In the genomic region with DNA sequence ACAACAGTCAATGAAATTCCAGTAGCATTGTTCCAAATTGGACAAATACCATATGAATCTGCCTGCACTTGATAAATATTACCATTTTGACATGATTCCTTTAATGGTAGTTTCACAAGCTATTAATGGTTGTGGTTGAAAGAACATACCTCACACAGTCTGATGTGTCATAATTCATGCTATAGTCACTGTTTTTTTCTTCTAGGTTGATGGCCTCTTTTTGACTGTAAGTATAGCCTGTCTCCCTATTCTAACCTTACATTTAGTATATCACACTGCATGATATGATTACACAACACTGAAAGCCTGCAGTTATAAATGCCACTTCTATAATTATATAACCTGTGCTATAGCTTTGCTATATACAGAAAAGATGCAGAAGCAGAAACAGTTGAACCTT, we compare ENCODE assay signal across 19 cellular contexts.
DNase-seq lines count a peak whose midpoint lies in the region; ATAC-seq, FAIRE-seq and TF ChIP-seq lines count a peak whose summit lies in the region.
"Had no signal": no experiment of that assay in that cellular context is flagged by ENCODE, and none has a peak within 500 bp of the region (broad histone marks: within the 10 kb centered on the region; RNA-seq: fewer than 3 reads in every experiment).

No MANE protein-coding gene starts in this region.

- SMC1A ChIA-PET in GM12878 (lab: Charles Lee; ENCODE audit: uncharacterized antibody, unreplicated experiment): no interaction called here

- H3K4me3 ChIP-seq in A549 (no peak overlapping the region), MM.1S (ENCODE audit: low read length) (no peak overlapping the region), GM12878 (no peak overlapping the region), ascending aorta (no peak overlapping the region)
- H3K4me3 ChIP-seq: BLaER1, GM23248, HAP-1 had no signal

- H3K4me1 ChIP-seq in A549 (no peaks in the 10 kb centered on the region), MM.1S (ENCODE audit: low read length) (peaks cover 19% of the 10 kb centered on the region), GM12878 (ENCODE audit: control insufficient read depth, insufficient read depth, low read length) (no peaks in the 10 kb centered on the region), ascending aorta (no peaks in the 10 kb centered on the region)
- H3K4me1 ChIP-seq: BLaER1, HAP-1 had no signal

- H4K20me1 ChIP-seq in MM.1S (ENCODE audit: insufficient read depth, low read length): no peaks in the 10 kb centered on the region
- no peaks in the 10 kb centered on the region for H4K20me1 ChIP-seq in GM12878 (ENCODE audit: control insufficient read depth, insufficient read depth)
- H4K20me1 ChIP-seq: BLaER1 had no signal

- no TSS peak for BruUV-seq in GM12878 (replicated peaks; lab: Mats Ljungman, UMichigan)

- FAIRE-seq in A549 (lab: Jason Lieb, UNC): peak; percentile 59
- no peak for FAIRE-seq in GM12878 (lab: Jason Lieb, UNC)
- FAIRE-seq: GM12891, GM18507, GM19239, HepG2 had no signal

- intact Hi-C loops in GM12878 (cut with micrococcal nuclease; ENCODE audit: unreplicated experiment) (no loop called here), ascending aorta (cut with DNase I) (no loop called here)

- no peaks in the 10 kb centered on the region for H3K27me3 ChIP-seq in MM.1S (replicated peaks; ENCODE audit: insufficient read depth, low read length)
- no peaks in the 10 kb centered on the region for H3K27me3 ChIP-seq in GM12878 (replicated peaks in 1 of 2; ENCODE audit: control insufficient read depth in 2 of 2, insufficient read depth in 2 of 2, low read length in 1 of 2)
- no peaks in the 10 kb centered on the region for H3K27me3 ChIP-seq in ascending aorta
- H3K27me3 ChIP-seq: BLaER1 had no signal

- no peaks in the 10 kb centered on the region for H3K9me3 ChIP-seq in A549
- no peaks in the 10 kb centered on the region for H3K9me3 ChIP-seq in MM.1S (replicated peaks; ENCODE audit: insufficient read depth, low read length)
- no peaks in the 10 kb centered on the region for H3K9me3 ChIP-seq in GM12878 (replicated peaks; ENCODE audit: control insufficient read depth, insufficient read depth, low read length)
- H3K9me3 ChIP-seq in ascending aorta: no peaks in the 10 kb centered on the region
- H3K9me3 ChIP-seq: BLaER1, HAP-1 had no signal

- no peak for TF ChIP-seq CTCF in A549 (IDR thresholded peaks at IDR 0.05)
- TF ChIP-seq CTCF in MM.1S (IDR thresholded peaks at IDR 0.05; ENCODE audit: low read length): no peak
- no peak for TF ChIP-seq CTCF in GM12878 (IDR thresholded peaks at IDR 0.05 in 2 of 3, conservative IDR thresholded peaks at IDR 0.05 in 1 of 3; ENCODE audit: control insufficient read depth in 2 of 3, extremely low read depth in 1 of 3, insufficient read depth in 1 of 3, low read depth in 3 of 3, low read length in 3 of 3)
- TF ChIP-seq CTCF in ascending aorta (IDR thresholded peaks at IDR 0.05): no peak

- TF ChIP-seq RAD21 in A549 (conservative IDR thresholded peaks at IDR 0.05 in 1 of 2, IDR thresholded peaks at IDR 0.05 in 1 of 2): no peak
- no peak for TF ChIP-seq RAD21 in GM12878 (IDR thresholded peaks at IDR 0.05; ENCODE audit: insufficient read depth, low read depth, low read length)

- H3K4me2 ChIP-seq in A549 (no peak overlapping the region), MM.1S (ENCODE audit: low read depth, low read length) (peak overlapping the region; percentile 28), GM12878 (ENCODE audit: control insufficient read depth, insufficient read depth) (no peak overlapping the region)
- H3K4me2 ChIP-seq: BLaER1 had no signal

- DNase-seq in A549 (ENCODE audit: low read depth in 1 of 2, low spot score in 1 of 2) (no peak), MM.1S (peak; percentile 63), NCI-H69 (lab: John Stamatoyannopoulos, UW) (peak; percentile 66), GM12878 (ENCODE audit: low read depth, low spot score) (no peak), DMS153 treated with DMSO at 0.1 percent for 48 hours (lab: John Stamatoyannopoulos, UW; ENCODE audit: unreplicated experiment) (no peak), SW480 (ENCODE audit: low spot score) (no peak), ascending aorta (ENCODE audit: low spot score in 2 of 2) (no peak), NCI-H1694 (lab: John Stamatoyannopoulos, UW) (no peak)
- DNase-seq: CD4-positive, alpha-beta memory T cell; DMS153; DMS79 treated with DMSO at 0.1 percent for 48 hours; GM23248 had no signal

- ATAC-seq in A549 (no peak), GM12878 (peak; percentile 63)
- ATAC-seq: HepG2 had no signal

- peaks cover 7% of the 10 kb centered on the region; the same call in 1 of the 2 replicates for H3F3A ChIP-seq in MM.1S (ENCODE audit: insufficient read depth, low read length)

- TF ChIP-seq POLR2A in A549 (IDR thresholded peaks at IDR 0.05; ENCODE audit: low read length) (no peak), GM12878 (IDR thresholded peaks at IDR 0.05; ENCODE audit: low read depth, low read length) (no peak)

- no peak overlapping the region for H3K27ac ChIP-seq in A549
- H3K27ac ChIP-seq in MM.1S (ENCODE audit: low read length): peak overlapping the region; percentile 27; the same call in 1 of the 2 replicates
- no peak overlapping the region for H3K27ac ChIP-seq in GM12878 (ENCODE audit: control insufficient read depth, insufficient read depth)
- H3K27ac ChIP-seq in ascending aorta: no peak overlapping the region
- H3K27ac ChIP-seq: 22Rv1, BLaER1, GM23248 had no signal

- in situ Hi-C loops in GM12878 (cut with MboI): no loop called here

- no peaks in the 10 kb centered on the region for H3K79me2 ChIP-seq in MM.1S (ENCODE audit: low read length)
- H3K79me2 ChIP-seq in GM12878 (ENCODE audit: control insufficient read depth, insufficient read depth, low read length): no peaks in the 10 kb centered on the region

- CTCF ChIA-PET in A549 (lab: Yijun Ruan, JAX): no interaction called here
- CTCF ChIA-PET in GM12878 (lab: Yijun Ruan, JAX): no interaction called here

- H3K9me2 ChIP-seq in MM.1S (replicated peaks; ENCODE audit: insufficient read depth, low read length): no peaks in the 10 kb centered on the region

- H2AFZ ChIP-seq in MM.1S (ENCODE audit: low read length): no peak overlapping the region
- no peak overlapping the region for H2AFZ ChIP-seq in GM12878 (ENCODE audit: control insufficient read depth, low read depth, low read length)
- H2AFZ ChIP-seq: GM23248 had no signal

- H3K36me3 ChIP-seq in MM.1S (replicated peaks; ENCODE audit: insufficient read depth, low read length): no peaks in the 10 kb centered on the region
- no peaks in the 10 kb centered on the region for H3K36me3 ChIP-seq in GM12878 (ENCODE audit: control insufficient read depth in 2 of 2, insufficient read depth in 2 of 2, low read length in 1 of 2)
- no peaks in the 10 kb centered on the region for H3K36me3 ChIP-seq in ascending aorta
- H3K36me3 ChIP-seq: BLaER1, HAP-1 had no signal

- no peak for TF ChIP-seq EP300 in A549 (IDR thresholded peaks at IDR 0.05)
- TF ChIP-seq EP300 in GM12878 (IDR thresholded peaks at IDR 0.05; ENCODE audit: borderline replicate concordance in 1 of 2, control insufficient read depth in 1 of 2, low read depth in 2 of 2, low read length in 2 of 2): no peak

- RAD21 ChIA-PET in GM12878 (lab: Charles Lee; ENCODE audit: unreplicated experiment): no interaction called here

- POLR2A ChIA-PET in A549 (lab: Yijun Ruan, JAX): no interaction called here
- POLR2A ChIA-PET in GM12878 (lab: Charles Lee): no interaction called here

- H3K9ac ChIP-seq in MM.1S (ENCODE audit: low read length) (no peak overlapping the region), GM12878 (ENCODE audit: control insufficient read depth, insufficient read depth, low read length) (no peak overlapping the region)
- H3K9ac ChIP-seq: BLaER1, GM23248 had no signal

TF ChIP-seq in A549, 52 proteins besides CTCF, POLR2A, EP300 and RAD21 (continues in another document):
- TF ChIP-seq TP53 (CRISPR knock-in tag; IDR thresholded peaks at IDR 0.05) (no peak), BHLHE40 (IDR thresholded peaks at IDR 0.05; ENCODE audit: low read depth, low read length) (no peak), HDAC2 (IDR thresholded peaks at IDR 0.05) (no peak), NR3C1 (IDR thresholded peaks at IDR 0.05) (no peak), RCOR1 (IDR thresholded peaks at IDR 0.05; ENCODE audit: low read depth, low read length) (no peak), NFE2L2 (conservative IDR thresholded peaks at IDR 0.05; ENCODE audit: low read length) (no peak), CEBPB (IDR thresholded peaks at IDR 0.05) (no peak)

TF ChIP-seq in GM12878, 131 proteins besides CTCF, POLR2A, EP300 and RAD21:
- peak; percentile 35 for TF ChIP-seq MEF2B (IDR thresholded peaks at IDR 0.05; ENCODE audit: partially characterized antibody, poor library complexity, severe bottlenecking)
- TF ChIP-seq MEF2A (IDR thresholded peaks at IDR 0.05; ENCODE audit: insufficient read depth, low read depth, low read length): no peak

Comparison
In these comparisons a context has a peak if more than half of its experiments do, and no peak if none do; other contexts are left out.
1. DNase-seq: peak in MM.1S (single experiment) and NCI-H69 (single experiment); none in A549 (0 of 2), GM12878 (single experiment), DMS153 treated with DMSO at 0.1 percent for 48 hours (single experiment), SW480 (single experiment), ascending aorta (0 of 2) and NCI-H1694 (single experiment).